ENCODE assay signal across 9 cellular contexts in the genomic region with DNA sequence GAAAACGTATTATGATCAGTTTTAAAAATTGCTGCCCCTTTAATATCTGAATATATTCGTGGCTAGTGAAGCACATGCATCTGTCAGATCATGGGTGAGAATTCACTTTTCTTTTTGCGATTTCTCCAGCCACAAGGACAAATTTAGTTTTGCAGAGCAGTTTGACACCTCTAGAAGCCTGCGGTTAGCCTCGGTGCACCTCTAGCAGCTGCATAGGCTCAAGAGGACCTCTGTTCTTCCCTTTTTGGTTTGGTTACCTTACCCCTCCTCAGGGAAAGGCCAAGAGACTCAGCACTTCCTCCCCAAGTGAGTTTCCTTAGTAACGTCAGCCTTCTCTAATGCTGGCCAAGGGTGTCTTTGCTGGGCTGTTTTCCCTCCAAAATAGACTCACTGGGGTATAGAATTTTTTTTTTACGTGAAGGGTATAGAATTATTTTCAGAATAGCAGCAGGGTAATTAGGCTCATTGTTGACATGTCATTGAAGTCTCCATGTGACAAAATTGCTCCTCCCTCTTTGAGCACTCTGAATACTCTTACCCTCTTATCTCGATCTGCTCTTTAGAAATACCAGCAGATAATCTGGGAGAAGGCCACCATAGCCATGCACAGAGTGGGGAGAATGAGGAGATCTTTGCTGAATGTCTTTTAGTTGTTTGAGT.
DNase-seq lines count a peak whose midpoint lies in the region; ATAC-seq, FAIRE-seq and TF ChIP-seq lines count a peak whose summit lies in the region.
"Had no signal": no experiment of that assay in that cellular context is flagged by ENCODE, and none has a peak within 500 bp of the region (broad histone marks: within the 10 kb centered on the region; RNA-seq: fewer than 3 reads in every experiment).

No MANE protein-coding gene starts in this region.

- H3K9me3 Mint-ChIP-seq in endothelial cell (ENCODE audit: unreplicated experiment) = no peaks in the 10 kb centered on the region

- no peaks in the 10 kb centered on the region for H3K9me3 ChIP-seq in T-helper 17 cell (ENCODE audit: control insufficient read depth, low read length, poor library complexity, severe bottlenecking)

- TF ChIP-seq POLR2A in GM12892 (IDR thresholded peaks at IDR 0.05; ENCODE audit: low read depth, low read length) = no peak

- H3K4me3 Mint-ChIP-seq in T-helper 17 cell = no peak overlapping the region
- H3K4me3 Mint-ChIP-seq in endothelial cell (ENCODE audit: unreplicated experiment) = no peak overlapping the region

- H3K36me3 Mint-ChIP-seq in T-helper 17 cell (ENCODE audit: low read depth) (no peaks in the 10 kb centered on the region), endothelial cell (ENCODE audit: low read depth, unreplicated experiment) (no peaks in the 10 kb centered on the region)

- DNase-seq in GM12892 (ENCODE audit: insufficient read length) (peak; percentile 25), RPMI8226 (peak; percentile 82), T-helper 17 cell (no peak), NCI-H82 treated with DMSO at 0.1 percent for 48 hours (lab: John Stamatoyannopoulos, UW; ENCODE audit: unreplicated experiment) (no peak), NCI-H2227 treated with DMSO at 0.1 percent for 48 hours (lab: John Stamatoyannopoulos, UW) (no peak), endothelial cell (ENCODE audit: low spot score) (no peak)

- no peaks in the 10 kb centered on the region for H3K27me3 Mint-ChIP-seq in T-helper 17 cell
- no peaks in the 10 kb centered on the region for H3K27me3 Mint-ChIP-seq in endothelial cell (ENCODE audit: unreplicated experiment)

- TF ChIP-seq CTCF in endothelial cell (IDR thresholded peaks at IDR 0.05; ENCODE audit: unreplicated experiment) = no peak

- ATAC-seq in GM19463 (IDR thresholded peaks at IDR 0.05; ENCODE audit: unreplicated experiment) (peak; percentile 88), HG03066 (IDR thresholded peaks at IDR 0.05; ENCODE audit: low read depth, unreplicated experiment) (peak; percentile 89), T-helper 17 cell (no peak)
- ATAC-seq: HepG2 had no signal

- FAIRE-seq in GM12892 (lab: Jason Lieb, UNC) = peak; percentile 98
- FAIRE-seq: HepG2 had no signal

- peaks cover 3% of the 10 kb centered on the region for H3K4me1 Mint-ChIP-seq in T-helper 17 cell
- peaks cover 26% of the 10 kb centered on the region for H3K4me1 Mint-ChIP-seq in endothelial cell (ENCODE audit: unreplicated experiment)

- H3K27ac Mint-ChIP-seq in T-helper 17 cell = no peak overlapping the region
- no peak overlapping the region for H3K27ac Mint-ChIP-seq in endothelial cell (ENCODE audit: unreplicated experiment)

Comparison
In these comparisons a context has a peak if more than half of its experiments do, and no peak if none do; other contexts are left out.
1. DNase-seq: peak in GM12892 (single experiment) and RPMI8226 (single experiment); none in T-helper 17 cell (0 of 3), NCI-H82 treated with DMSO at 0.1 percent for 48 hours (single experiment), NCI-H2227 treated with DMSO at 0.1 percent for 48 hours (single experiment) and endothelial cell (single experiment).